ENCODE assay signal across 11 cellular contexts in the genomic region with DNA sequence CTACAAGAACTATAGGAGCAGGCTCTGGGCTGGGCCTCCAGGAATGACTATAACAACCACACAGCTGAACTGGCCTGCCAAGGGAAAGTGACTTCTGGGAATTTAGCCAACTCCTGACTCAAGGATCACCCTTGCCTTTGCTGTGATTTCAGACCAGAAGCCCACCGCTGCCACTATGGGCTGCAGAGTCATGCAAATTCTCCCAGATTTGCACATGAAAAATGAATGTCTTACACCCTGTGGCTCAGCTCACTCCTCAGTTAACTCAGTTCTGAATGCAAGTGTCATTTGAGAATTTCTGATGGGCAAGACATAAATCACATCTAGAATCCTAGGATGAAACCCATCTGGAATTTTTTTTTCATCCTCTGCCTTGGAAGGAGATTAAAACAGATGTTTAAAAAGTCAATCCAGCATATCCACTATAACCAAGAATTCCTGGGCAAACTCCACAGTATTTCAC.
DNase-seq lines count a peak whose midpoint lies in the region; ATAC-seq and TF ChIP-seq lines count a peak whose summit lies in the region.
"Had no signal": no experiment of that assay in that cellular context is flagged by ENCODE, and none has a peak within 500 bp of the region (broad histone marks: within the 10 kb centered on the region; RNA-seq: fewer than 3 reads in every experiment).

No MANE protein-coding gene starts in this region.

- H4K91ac ChIP-seq in IMR-90 (ENCODE audit: insufficient read depth, low read depth, low read length) = 0 out of 2 replicates have a peak overlapping the region, but pooled peaks have one; percentile 7

- no peak overlapping the region for H3K14ac ChIP-seq in IMR-90 (replicated peaks; ENCODE audit: low read depth, low read length)

- H3K4me2 ChIP-seq in IMR-90 (ENCODE audit: low read depth, low read length) = no peak overlapping the region; the same call in 1 of the 2 replicates
- H3K4me2 ChIP-seq in neural progenitor cell = no peak overlapping the region

- H3K4me1 ChIP-seq in IMR-90 (ENCODE audit: control insufficient read depth, insufficient read depth, low read length) (peaks cover 2% of the 10 kb centered on the region; the same call in 1 of the 2 replicates), lung (ENCODE audit: control insufficient read depth in 2 of 2, insufficient read depth in 2 of 2, low read length in 2 of 2) (peaks cover 0 to 2% of the 10 kb centered on the region in 2 donors), neural progenitor cell (no peaks in the 10 kb centered on the region)
- H3K4me1 ChIP-seq in effector memory CD4-positive, alpha-beta T cell (ENCODE audit: control insufficient read depth, insufficient read depth, low read length, poor library complexity, severe bottlenecking) = no peaks in the 10 kb centered on the region
- H3K4me1 ChIP-seq: right lobe of liver had no signal

- H4K8ac ChIP-seq in IMR-90 (ENCODE audit: low read depth in 2 of 2, low read length in 2 of 2) = peak overlapping the region in 1 of 2 experiments; percentile 44; a peak in 1 of 4 replicates

- DNase-seq in AG10803 (ENCODE audit: low read depth) (peak; percentile 97), IMR-90 (peak; percentile 98), brain pericyte (ENCODE audit: low read depth, low spot score) (peak; percentile 80), lung (ENCODE audit: low spot score) (peak; percentile 29), neural progenitor cell (ENCODE audit: low spot score) (no peak), NCI-H748 treated with DMSO at 0.1 percent for 48 hours (lab: John Stamatoyannopoulos, UW) (no peak)
- no peak for DNase-seq in effector memory CD4-positive, alpha-beta T cell
- DNase-seq: MV-4-11; right lobe of liver; stimulated activated CD8-positive, alpha-beta memory T cell treated with anti-CD3 and anti-CD28 coated beads, Interleukin-4, amount 100 ng/mL, for 48 hours had no signal

- H3K27me3 ChIP-seq in IMR-90 (ENCODE audit: control insufficient read depth, insufficient read depth, low read length) (no peaks in the 10 kb centered on the region), lung (ENCODE audit: control insufficient read depth, insufficient read depth) (no peaks in the 10 kb centered on the region), neural progenitor cell (no peaks in the 10 kb centered on the region)
- no peaks in the 10 kb centered on the region for H3K27me3 ChIP-seq in effector memory CD4-positive, alpha-beta T cell (replicated peaks; ENCODE audit: control insufficient read depth, insufficient read depth, low read length, poor library complexity, severe bottlenecking)
- H3K27me3 ChIP-seq: right lobe of liver had no signal

- H3K4me3 ChIP-seq in AG10803 (ENCODE audit: low read length) (no peak overlapping the region), IMR-90 (ENCODE audit: insufficient read depth, low read depth, low read length) (no peak overlapping the region), lung (no peak overlapping the region), neural progenitor cell (no peak overlapping the region)
- H3K4me3 ChIP-seq in effector memory CD4-positive, alpha-beta T cell (ENCODE audit: insufficient read depth, low read depth, low read length, poor library complexity, severe bottlenecking) = no peak overlapping the region
- H3K4me3 ChIP-seq: right lobe of liver had no signal

- peak overlapping the region; percentile 19 for H2AK9ac ChIP-seq in IMR-90 (replicated peaks; ENCODE audit: low read depth, low read length, poor library complexity)

- dilution Hi-C loops in IMR-90 (cut with HindIII; ENCODE audit: low sequenced_read_pairs, unreplicated experiment) = no loop called here

- H2BK15ac ChIP-seq in IMR-90 (ENCODE audit: low read depth, low read length) = 0 out of 3 replicates have a peak overlapping the region, but pooled peaks have one; percentile 2

- H3K79me1 ChIP-seq in IMR-90 (ENCODE audit: low read depth in 1 of 2, low read length in 2 of 2) = no peaks in the 10 kb centered on the region

- no peak overlapping the region for H3K18ac ChIP-seq in IMR-90 (ENCODE audit: low read depth, low read length)

- ATAC-seq in IMR-90 (ENCODE audit: low read depth) (peak; percentile 97), lung (ENCODE audit: insufficient read depth, low FRiP score) (peak; percentile 58), GM18909 (IDR thresholded peaks at IDR 0.05; ENCODE audit: poor library complexity, unreplicated experiment) (no peak)
- ATAC-seq: right lobe of liver had no signal

- no peak overlapping the region for H3K56ac ChIP-seq in IMR-90 (ENCODE audit: extremely low read depth, insufficient read depth, low read length)

- no TSS peak for BruUV-seq in IMR-90 (replicated peaks; lab: Mats Ljungman, UMichigan)

- no peaks in the 10 kb centered on the region for H3K36me3 ChIP-seq in IMR-90 (ENCODE audit: control insufficient read depth, insufficient read depth, low read length)
- no peaks in the 10 kb centered on the region for H3K36me3 ChIP-seq in lung (ENCODE audit: control insufficient read depth in 2 of 2, insufficient read depth in 2 of 2, low read length in 2 of 2)
- H3K36me3 ChIP-seq in neural progenitor cell = no peaks in the 10 kb centered on the region
- H3K36me3 ChIP-seq in effector memory CD4-positive, alpha-beta T cell (ENCODE audit: control insufficient read depth, insufficient read depth, low read length) = no peaks in the 10 kb centered on the region
- H3K36me3 ChIP-seq: right lobe of liver had no signal

- H3K23ac ChIP-seq in IMR-90 (ENCODE audit: low read depth, low read length) = no peak overlapping the region

- H3K4me3 Mint-ChIP-seq in neural progenitor cell = no peak overlapping the region

- H3K36me3 Mint-ChIP-seq in neural progenitor cell = no peaks in the 10 kb centered on the region

- no peak for TF ChIP-seq CTCF in AG10803 (conservative IDR thresholded peaks at IDR 0.05; ENCODE audit: low read length)
- TF ChIP-seq CTCF in IMR-90 (conservative IDR thresholded peaks at IDR 0.05; ENCODE audit: low read depth, low read length) = no peak
- no peak for TF ChIP-seq CTCF in lung (IDR thresholded peaks at IDR 0.05; ENCODE audit: control extremely low read depth, extremely low read depth)
- TF ChIP-seq CTCF in neural progenitor cell (IDR thresholded peaks at IDR 0.05) = no peak

- no CpG with 5 or more reads among the region's 1 CpG for WGBS in IMR-90 (ENCODE audit: extremely low coverage in 2 of 2, insufficient read length in 1 of 2), 2 experiments
- WGBS in lung, 2 donors = 0% methylated on average over 1 of the region's 1 CpG

- no peaks in the 10 kb centered on the region for H3K4me1 Mint-ChIP-seq in neural progenitor cell

- H3K9me3 ChIP-seq in IMR-90 (ENCODE audit: control insufficient read depth, insufficient read depth, low read length) (no peaks in the 10 kb centered on the region), lung (ENCODE audit: control insufficient read depth in 2 of 2, insufficient read depth in 1 of 2, low read length in 1 of 2) (no peaks in the 10 kb centered on the region), neural progenitor cell (ENCODE audit: low read depth) (no peaks in the 10 kb centered on the region)
- H3K9me3 ChIP-seq in effector memory CD4-positive, alpha-beta T cell (ENCODE audit: control insufficient read depth, low read length) = no peaks in the 10 kb centered on the region
- H3K9me3 ChIP-seq: right lobe of liver had no signal

- H3K79me2 ChIP-seq in neural progenitor cell (ENCODE audit: low read depth) = no peaks in the 10 kb centered on the region

- no peak for TF ChIP-seq POLR2A in IMR-90 (IDR thresholded peaks at IDR 0.05; ENCODE audit: low read depth, low read length)

- H3K9me3 Mint-ChIP-seq in neural progenitor cell = peaks cover 25% of the 10 kb centered on the region

- CTCF ChIA-PET in IMR-90 (lab: Yijun Ruan, JAX) = interaction anchor here (0.7 kb wide), 1 partner anchor 196 kb away, joined by 3 read pairs; no protein-coding TSS in a partner anchor

- peak; percentile 27; the same call in 1 of the 2 replicates for TF ChIP-seq RAD21 in IMR-90 (IDR thresholded peaks at IDR 0.05; ENCODE audit: low read length)

- H3K27ac ChIP-seq in IMR-90 (ENCODE audit: insufficient read depth, low read length) (peak overlapping the region; percentile 0; the same call in 1 of the 2 replicates), lung (ENCODE audit: low read depth in 1 of 2, low read length in 1 of 2) (peak overlapping the region in 1 of 2 donors; percentile 47), neural progenitor cell (no peak overlapping the region)
- H3K27ac ChIP-seq in effector memory CD4-positive, alpha-beta T cell (ENCODE audit: insufficient read depth, low read length, poor library complexity, severe bottlenecking) = no peak overlapping the region
- H3K27ac ChIP-seq: right lobe of liver had no signal

- H2AK5ac ChIP-seq in IMR-90 (ENCODE audit: low read depth, low read length) = no peak overlapping the region

- intact Hi-C loops in IMR-90 (cut with micrococcal nuclease) = no loop called here

- H2BK120ac ChIP-seq in IMR-90 (ENCODE audit: low read depth, low read length) = no peak overlapping the region

- no peak overlapping the region for H4K5ac ChIP-seq in IMR-90 (ENCODE audit: low read depth, low read length)

- no peak overlapping the region for H3K4ac ChIP-seq in IMR-90 (ENCODE audit: low read depth, low read length)

- POLR2A ChIA-PET in IMR-90 (lab: Charles Lee; ENCODE audit: unreplicated experiment) = no interaction called here

- H2AFZ ChIP-seq in IMR-90 (replicated peaks; ENCODE audit: low read length, poor library complexity) (peak overlapping the region; percentile 37), neural progenitor cell (replicated peaks) (no peak overlapping the region)

- H3K9ac ChIP-seq in IMR-90 (ENCODE audit: low read depth, low read length) (no peak overlapping the region), neural progenitor cell (no peak overlapping the region)

- in situ Hi-C loops in IMR-90 (cut with MboI; ENCODE audit: low sequenced_read_pairs) = no loop called here

- H2BK20ac ChIP-seq in IMR-90 (ENCODE audit: low read depth, low read length) = no peak overlapping the region; the same call in 1 of the 2 replicates

- peak overlapping the region; percentile 52 for H2BK5ac ChIP-seq in IMR-90 (ENCODE audit: low read depth, low read length, poor library complexity, severe bottlenecking)

- no peak overlapping the region for H3K27ac Mint-ChIP-seq in neural progenitor cell

- no peaks in the 10 kb centered on the region for H4K20me1 ChIP-seq in IMR-90 (ENCODE audit: insufficient read depth, low read length)
- H4K20me1 ChIP-seq in neural progenitor cell (ENCODE audit: low read depth) = no peaks in the 10 kb centered on the region

- peaks cover 3% of the 10 kb centered on the region; the same call in 1 of the 2 replicates for H3K9me1 ChIP-seq in IMR-90 (ENCODE audit: insufficient read depth, low read length)

- H3K27me3 Mint-ChIP-seq in neural progenitor cell (ENCODE audit: insufficient read depth, low read depth) = no peaks in the 10 kb centered on the region

- H3F3A ChIP-seq in neural progenitor cell (ENCODE audit: low read depth) = peaks cover 2% of the 10 kb centered on the region

TF ChIP-seq in IMR-90, 13 proteins besides CTCF, POLR2A, EP300 and RAD21 (continues in another document):
- TF ChIP-seq RCOR1 (IDR thresholded peaks at IDR 0.05; ENCODE audit: insufficient replicate concordance, low read length) = peak; percentile 58

Comparison
In these comparisons a context has a peak if more than half of its experiments do, and no peak if none do; other contexts are left out.
1. DNase-seq: peak in AG10803 (single experiment), IMR-90 (single experiment), brain pericyte (single experiment) and lung (single experiment); none in neural progenitor cell (single experiment), NCI-H748 treated with DMSO at 0.1 percent for 48 hours (single experiment) and effector memory CD4-positive, alpha-beta T cell (0 of 3).